In genomic region chr2:219508933-219509779, GRCh38 we compare ENCODE assay signal across 8 cellular contexts. TPM values are rescaled to one million over a fixed set of nuclear protein-coding genes. Genes with fewer than 3 reads are reported as not detected.
DNase-seq lines count a peak whose midpoint lies in the region; ATAC-seq and TF ChIP-seq lines count a peak whose summit lies in the region.

No MANE protein-coding gene starts in this region.

- no peak overlapping the region for H2AFZ ChIP-seq in OCI-LY3 (ENCODE audit: low read depth, low read length)

- TF ChIP-seq CTCF in OCI-LY3 (IDR thresholded peaks at IDR 0.05; ENCODE audit: low read depth, low read length): no peak

- H3K9me3 ChIP-seq in BLaER1 treated with 17β-estradiol and CSF1 and Interleukin-3, amounts not matched to agents 10 nM and 100 nM (replicated peaks in 1 of 11): no peaks in the 10 kb centered on the region
- H3K9me3 ChIP-seq in OCI-LY3 (ENCODE audit: insufficient read depth, low read length): no peaks in the 10 kb centered on the region

- ATAC-seq in GM21723 (IDR thresholded peaks at IDR 0.05; ENCODE audit: unreplicated experiment) (peak; percentile 31), HG02970 (IDR thresholded peaks at IDR 0.05; ENCODE audit: low FRiP score, unreplicated experiment) (no peak)

- peaks cover 0 to 82% (median 10%) of the 10 kb centered on the region in 11 experiments; a peak in 14 of 22 replicates for H4K20me1 ChIP-seq in BLaER1 treated with 17β-estradiol and CSF1 and Interleukin-3, amounts not matched to agents 10 nM and 100 nM
- no peaks in the 10 kb centered on the region for H4K20me1 ChIP-seq in OCI-LY3 (ENCODE audit: insufficient read depth, low read length)

- peaks cover 9 to 10% of the 10 kb centered on the region in 2 donors for H3K4me1 Mint-ChIP-seq in immature natural killer cell

- H3K79me2 ChIP-seq in OCI-LY3 (ENCODE audit: low read length): no peaks in the 10 kb centered on the region

- H3K4me3 ChIP-seq in BLaER1 treated with 17β-estradiol and CSF1 and Interleukin-3, amounts not matched to agents 10 nM and 100 nM: 0 out of 20 replicates have a peak overlapping the region, but pooled peaks of 2 of the 10 experiments have one; percentile 5 to 18
- H3K4me3 ChIP-seq in OCI-LY3 (ENCODE audit: low read length): no peak overlapping the region

- peaks cover 0 to 3% (median 0%) of the 10 kb centered on the region in 6 donors for H3K9me3 Mint-ChIP-seq in immature natural killer cell

- H3K27me3 Mint-ChIP-seq in immature natural killer cell (ENCODE audit: low read depth in 3 of 3): peaks cover 10 to 23% (median 14%) of the 10 kb centered on the region in 3 donors

- peak overlapping the region in 3 of 5 donors; percentile 3 to 63 (median 34) for H3K4me3 Mint-ChIP-seq in immature natural killer cell

- H3K36me3 ChIP-seq in BLaER1 treated with 17β-estradiol and CSF1 and Interleukin-3, amounts not matched to agents 10 nM and 100 nM: peaks cover 0 to 32% (median 28%) of the 10 kb centered on the region in 11 experiments; a peak in 12 of 22 replicates
- no peaks in the 10 kb centered on the region for H3K36me3 ChIP-seq in OCI-LY3 (replicated peaks; ENCODE audit: low read depth, low read length)

- peaks cover 34 to 65% (median 57%) of the 10 kb centered on the region in 10 experiments for H3K4me1 ChIP-seq in BLaER1 treated with 17β-estradiol and CSF1 and Interleukin-3, amounts not matched to agents 10 nM and 100 nM
- H3K4me1 ChIP-seq in OCI-LY3 (ENCODE audit: low read length): 0 out of 2 replicates have a peak, but pooled peaks cover 5% of the 10 kb centered on the region

- DNase-seq in immature natural killer cell (no peak), T-helper 1 cell (no peak), NCI-H510A treated with DMSO at 0.1 percent for 48 hours (lab: John Stamatoyannopoulos, UW) (no peak), kidney tubule cell (ENCODE audit: low spot score) (no peak)

- H3K27ac ChIP-seq in BLaER1 treated with 17β-estradiol and CSF1 and Interleukin-3, amounts not matched to agents 10 nM and 100 nM: no peak overlapping the region
- no peak overlapping the region for H3K27ac ChIP-seq in OCI-LY3 (ENCODE audit: low read length)

- H3K27me3 ChIP-seq in BLaER1 treated with 17β-estradiol and CSF1 and Interleukin-3, amounts not matched to agents 10 nM and 100 nM: peaks cover 0 to 47% (median 14%) of the 10 kb centered on the region in 11 experiments; a peak in 13 of 22 replicates
- peaks cover 21% of the 10 kb centered on the region for H3K27me3 ChIP-seq in OCI-LY3 (ENCODE audit: low read depth, low read length)

- peaks cover 12 to 17% (median 12%) of the 10 kb centered on the region in 3 donors for H3K36me3 Mint-ChIP-seq in immature natural killer cell

- peak overlapping the region; percentile 56 to 96 (median 85) for H3K4me2 ChIP-seq in BLaER1 treated with 17β-estradiol and CSF1 and Interleukin-3, amounts not matched to agents 10 nM and 100 nM
- peak overlapping the region; percentile 52; the same call in 1 of the 2 replicates for H3K4me2 ChIP-seq in OCI-LY3 (ENCODE audit: low read length)

- peak overlapping the region in 3 of 11 experiments; percentile 3 to 44 (median 3); a peak in 3 of 22 replicates for H3K9ac ChIP-seq in BLaER1 treated with 17β-estradiol and CSF1 and Interleukin-3, amounts not matched to agents 10 nM and 100 nM
- H3K9ac ChIP-seq in OCI-LY3 (ENCODE audit: low read length): no peak overlapping the region

- no peak overlapping the region for H3K27ac Mint-ChIP-seq in immature natural killer cell

RNA-seq across cellular contexts. Expression of gene ASIC4, which starts 5.1 kb away (rescaled TPM):
- not detected for polyA plus RNA-seq in immature natural killer cell

RNA-seq across cellular contexts. Expression of gene GMPPA, which starts 10.5 kb away (rescaled TPM):
- 10 to 100 TPM; 21.4 to 40.9 (median 37.1) TPM for polyA plus RNA-seq in immature natural killer cell

RNA-seq across cellular contexts. Expression of gene CHPF, which starts 34.5 kb away (rescaled TPM):
- polyA plus RNA-seq in immature natural killer cell: 10 to 100 TPM in 2 of 3 donors, 1 to 10 TPM in 1; 6.1 to 20.8 (median 18.6) TPM

RNA-seq across cellular contexts. Expression of gene TMEM198, which starts 34.7 kb away (rescaled TPM):
- under 1 TPM in 1 of 3 donors, not detected in 2; 0.44 TPM for polyA plus RNA-seq in immature natural killer cell
